In genomic region chr6:13302291-13302690, GRCh38 we compare ENCODE assay signal across 11 cellular contexts. TPM values are rescaled to one million over a fixed set of nuclear protein-coding genes. Genes with fewer than 3 reads are reported as not detected.
DNase-seq lines count a peak whose midpoint lies in the region; ATAC-seq lines count a peak whose summit lies in the region.
"Had no signal": no experiment of that assay in that cellular context is flagged by ENCODE, and none has a peak within 500 bp of the region (broad histone marks: within the 10 kb centered on the region; RNA-seq: fewer than 3 reads in every experiment).

No MANE protein-coding gene starts in this region.

- H3K4me2 ChIP-seq in mesenchymal stem cell (ENCODE audit: low read length, poor library complexity, severe bottlenecking) = no peak overlapping the region

- peak overlapping the region; percentile 53 for H3K9ac ChIP-seq in mesenchymal stem cell (ENCODE audit: low read length)

- H4K8ac ChIP-seq in mesenchymal stem cell (ENCODE audit: low read length) = peak overlapping the region; percentile 5

- H2BK120ac ChIP-seq in mesenchymal stem cell (ENCODE audit: low read depth, low read length) = peak overlapping the region; percentile 68

- no peak overlapping the region for H3K4me3 ChIP-seq in mesenchymal stem cell (ENCODE audit: insufficient read depth in 1 of 2, low read depth in 1 of 2, low read length in 2 of 2)
- H3K4me3 ChIP-seq: HAP-1 had no signal

- H2BK12ac ChIP-seq in mesenchymal stem cell (ENCODE audit: low read length in 2 of 2) = peak overlapping the region; percentile 20 to 76

- CTCF ChIA-PET in activated CD4-positive, alpha-beta T cell treated with anti-CD3 and anti-CD28 coated beads, Interleukin-2, amount 10 ng/mL, durations not matched to agents 7 days and 5 days (lab: Charles Lee) = interaction anchor here (0.6 to 2.6 kb wide), 5 partner anchors 9 to 103 kb away, joined by 3 to 8 read pairs (median 3); no protein-coding TSS in a partner anchor

- H3K9me3 ChIP-seq in mesenchymal stem cell (ENCODE audit: control insufficient read depth, low read length) = no peaks in the 10 kb centered on the region
- H3K9me3 ChIP-seq: HAP-1 had no signal

- no peak overlapping the region for H3K14ac ChIP-seq in mesenchymal stem cell (ENCODE audit: low read length in 2 of 2)

- H3K27me3 ChIP-seq in mesenchymal stem cell (ENCODE audit: control insufficient read depth in 1 of 2, insufficient read depth in 1 of 2, low read length in 2 of 2) = no peaks in the 10 kb centered on the region

- peak overlapping the region; percentile 25 to 41 for H3K18ac ChIP-seq in mesenchymal stem cell (ENCODE audit: low read depth in 1 of 2, low read length in 2 of 2)

- H3K27ac ChIP-seq in mesenchymal stem cell (ENCODE audit: low read length, poor library complexity, severe bottlenecking) (no peak overlapping the region), temporal lobe (ENCODE audit: low read depth, low read length) (peak overlapping the region; percentile 90)

- peak overlapping the region; percentile 4 for H2BK15ac ChIP-seq in mesenchymal stem cell (ENCODE audit: low read depth, poor library complexity, severe bottlenecking)

- peaks cover 30% of the 10 kb centered on the region for H3K79me1 ChIP-seq in mesenchymal stem cell (replicated peaks; ENCODE audit: low read length, poor library complexity, severe bottlenecking)

- intact Hi-C loops in dendritic cell treated with granulocyte-macrophage colony-stimulating factor and Interleukin-4, amounts not matched to agents 40 ng/mL and 50 ng/mL, for 4 days (cut with micrococcal nuclease) = loop anchor here (2.0 to 5.0 kb wide), 2 partner anchors 27 to 45 kb away; partner anchors contain the start of gene TBC1D7

- H3K27me3 Mint-ChIP-seq in activated CD4-positive, alpha-beta T cell treated with anti-CD3 and anti-CD28 coated beads, Interleukin-2, amount 10 ng/mL, durations not matched to agents 7 days and 5 days = no peaks in the 10 kb centered on the region
- peaks cover 20% of the 10 kb centered on the region for H3K27me3 Mint-ChIP-seq in dendritic cell treated with granulocyte-macrophage colony-stimulating factor and Interleukin-4, amounts not matched to agents 40 ng/mL and 50 ng/mL, for 4 days

- no peaks in the 10 kb centered on the region for H3K9me3 Mint-ChIP-seq in activated CD4-positive, alpha-beta T cell treated with anti-CD3 and anti-CD28 coated beads, Interleukin-2, amount 10 ng/mL, durations not matched to agents 7 days and 5 days
- no peaks in the 10 kb centered on the region for H3K9me3 Mint-ChIP-seq in dendritic cell treated with granulocyte-macrophage colony-stimulating factor and Interleukin-4, amounts not matched to agents 40 ng/mL and 50 ng/mL, for 4 days

- peak overlapping the region; percentile 55 for H3K27ac Mint-ChIP-seq in activated CD4-positive, alpha-beta T cell treated with anti-CD3 and anti-CD28 coated beads, Interleukin-2, amount 10 ng/mL, durations not matched to agents 7 days and 5 days
- H3K27ac Mint-ChIP-seq in dendritic cell treated with granulocyte-macrophage colony-stimulating factor and Interleukin-4, amounts not matched to agents 40 ng/mL and 50 ng/mL, for 4 days = peak overlapping the region; percentile 88

- H3K4me1 ChIP-seq in mesenchymal stem cell (ENCODE audit: control insufficient read depth, insufficient read depth, low read depth, low read length) = peaks cover 19% of the 10 kb centered on the region

- 96% methylated on average over 7 of the region's 7 CpGs for WGBS in mesenchymal stem cell

- H2AK5ac ChIP-seq in mesenchymal stem cell (ENCODE audit: low read length, severe bottlenecking) = no peak overlapping the region

- H3K4ac ChIP-seq in mesenchymal stem cell (ENCODE audit: low read depth in 1 of 2, low read length in 2 of 2) = peak overlapping the region; percentile 16 to 82

- no peak overlapping the region for H2AFZ ChIP-seq in mesenchymal stem cell (ENCODE audit: low read depth, low read length)

- H2BK5ac ChIP-seq in mesenchymal stem cell (ENCODE audit: low read depth, low read length, poor library complexity, severe bottlenecking) = no peak overlapping the region

- POLR2A ChIA-PET in activated CD4-positive, alpha-beta T cell treated with anti-CD3 and anti-CD28 coated beads, Interleukin-2, amount 10 ng/mL, durations not matched to agents 7 days and 5 days (lab: Charles Lee) = no interaction called here

- H4K91ac ChIP-seq in mesenchymal stem cell (ENCODE audit: low read length) = peak overlapping the region; percentile 23

- no peak for DNase-seq in activated CD4-positive, alpha-beta T cell treated with anti-CD3 and anti-CD28 coated beads, Interleukin-2, amount 10 ng/mL, durations not matched to agents 7 days and 5 days
- no peak for DNase-seq in activated CD4-positive, alpha-beta T cell treated with anti-CD3 and anti-CD28 coated beads, Interleukin-2, amount 50 U/mL, for 4 hours
- no peak for DNase-seq in mesenchymal stem cell
- DNase-seq in NCI-H526 treated with DMSO at 0.1 percent for 48 hours (lab: John Stamatoyannopoulos, UW) = no peak
- DNase-seq in stimulated activated naive CD4-positive, alpha-beta T cell treated with Interleukin-2 at 50 U/mL for 16 hours (lab: John Stamatoyannopoulos, UW) = no peak
- DNase-seq: SHP77 treated with DMSO at 0.1 percent for 48 hours; stimulated activated CD4-positive, alpha-beta T cell treated with anti-CD3 and anti-CD28 coated beads, Interleukin-4, amount 100 ng/mL, for 1 hour had no signal

- no peak overlapping the region for H3K4me3 Mint-ChIP-seq in activated CD4-positive, alpha-beta T cell treated with anti-CD3 and anti-CD28 coated beads, Interleukin-2, amount 10 ng/mL, durations not matched to agents 7 days and 5 days
- H3K4me3 Mint-ChIP-seq in dendritic cell treated with granulocyte-macrophage colony-stimulating factor and Interleukin-4, amounts not matched to agents 40 ng/mL and 50 ng/mL, for 4 days = peak overlapping the region; percentile 58

- peaks cover 42% of the 10 kb centered on the region for H3K36me3 Mint-ChIP-seq in activated CD4-positive, alpha-beta T cell treated with anti-CD3 and anti-CD28 coated beads, Interleukin-2, amount 10 ng/mL, durations not matched to agents 7 days and 5 days (ENCODE audit: low read depth)
- H3K36me3 Mint-ChIP-seq in dendritic cell treated with granulocyte-macrophage colony-stimulating factor and Interleukin-4, amounts not matched to agents 40 ng/mL and 50 ng/mL, for 4 days (ENCODE audit: low read depth) = peaks cover 44% of the 10 kb centered on the region

- ATAC-seq in HG03521 (IDR thresholded peaks at IDR 0.05; ENCODE audit: unreplicated experiment) = no peak

- H3K36me3 ChIP-seq in mesenchymal stem cell (ENCODE audit: control insufficient read depth in 1 of 2, insufficient read depth in 2 of 2, low read depth in 1 of 2, low read length in 2 of 2) = peaks cover 38 to 56% of the 10 kb centered on the region in 2 experiments

- H3K4me1 Mint-ChIP-seq in activated CD4-positive, alpha-beta T cell treated with anti-CD3 and anti-CD28 coated beads, Interleukin-2, amount 10 ng/mL, durations not matched to agents 7 days and 5 days = peaks cover 24% of the 10 kb centered on the region
- peaks cover 37% of the 10 kb centered on the region for H3K4me1 Mint-ChIP-seq in dendritic cell treated with granulocyte-macrophage colony-stimulating factor and Interleukin-4, amounts not matched to agents 40 ng/mL and 50 ng/mL, for 4 days (ENCODE audit: low read depth)

- H3K23ac ChIP-seq in mesenchymal stem cell (ENCODE audit: low read length in 2 of 2) = no peak overlapping the region

RNA-seq across cellular contexts. Expression of gene TBC1D7, which starts 26.0 kb away (rescaled TPM):
- total RNA-seq in activated CD4-positive, alpha-beta T cell treated with anti-CD3 and anti-CD28 coated beads, Interleukin-2, amount 10 ng/mL, durations not matched to agents 7 days and 5 days = 10 to 100 TPM; 18.1 to 20.0 TPM
- 31.7 TPM for polyA plus RNA-seq in mesenchymal stem cell (2013, experiment 1 of 2)
- 30.4 TPM for polyA plus RNA-seq in mesenchymal stem cell (2013, experiment 2 of 2)
- 18.2 TPM for total RNA-seq in temporal lobe
